Comparison of ENCODE assay signal across 17 cellular contexts in genomic region chr17:2730764-2731353, GRCh38. TPM values are rescaled to one million over a fixed set of nuclear protein-coding genes. Genes with fewer than 3 reads are reported as not detected.
DNase-seq lines count a peak whose midpoint lies in the region; ATAC-seq and TF ChIP-seq lines count a peak whose summit lies in the region.
"Had no signal": no experiment of that assay in that cellular context is flagged by ENCODE, and none has a peak within 500 bp of the region (broad histone marks: within the 10 kb centered on the region; RNA-seq: fewer than 3 reads in every experiment).

No MANE protein-coding gene starts in this region.

- WGBS in ovary, 3 donors, result 68 to 75% (median 72%) methylated on average over 17 of the region's 17 CpGs

- intact Hi-C loops in Panc1 (cut with micrococcal nuclease; ENCODE audit: unreplicated experiment), result no loop called here
- intact Hi-C loops in ovary (cut with DNase I), result no loop called here

- H3K4me1 ChIP-seq in Panc1 (ENCODE audit: control insufficient read depth, insufficient read depth, low read length), result no peaks in the 10 kb centered on the region
- H3K4me1 ChIP-seq in osteoblast (ENCODE audit: insufficient read depth, low read length), result no peaks in the 10 kb centered on the region
- H3K4me1 ChIP-seq in ovary (ENCODE audit: insufficient read depth), result no peaks in the 10 kb centered on the region
- H3K4me1 ChIP-seq: Caco-2 had no signal

- H3K9me3 Mint-ChIP-seq in stimulated activated naive CD8-positive, alpha-beta T cell treated with anti-CD3 and anti-CD28 coated beads, Interleukin-15, amount 100 ng/mL, for 72 hours, result no peaks in the 10 kb centered on the region
- H3K9me3 Mint-ChIP-seq: CD4-positive, CD25-positive, alpha-beta regulatory T cell; CD8-positive, alpha-beta T cell had no signal

- no TSS peak for BruUV-seq in Panc1 (replicated peaks; lab: Mats Ljungman, UMichigan)

- POLR2A ChIA-PET in Panc1 (lab: Charles Lee), result no interaction called here

- peaks cover 57% of the 10 kb centered on the region for H3K27me3 Mint-ChIP-seq in stimulated activated naive CD8-positive, alpha-beta T cell treated with anti-CD3 and anti-CD28 coated beads, Interleukin-15, amount 100 ng/mL, for 72 hours

- in situ Hi-C loops in Panc1 (cut with HindIII; ENCODE audit: low pct_unique_long_range_greater_than_20kb, low sequenced_read_pairs), result no loop called here

- no peak overlapping the region for H3K27ac Mint-ChIP-seq in stimulated activated naive CD8-positive, alpha-beta T cell treated with anti-CD3 and anti-CD28 coated beads, Interleukin-15, amount 100 ng/mL, for 72 hours
- H3K27ac Mint-ChIP-seq: CD4-positive, CD25-positive, alpha-beta regulatory T cell; CD8-positive, alpha-beta T cell had no signal

- H2AFZ ChIP-seq in osteoblast (ENCODE audit: low read length), result no peak overlapping the region

- no peak overlapping the region for H3K27ac ChIP-seq in Panc1 (ENCODE audit: low read length)
- H3K27ac ChIP-seq in osteoblast (ENCODE audit: low read depth, low read length), result no peak overlapping the region
- H3K27ac ChIP-seq in ovary, result no peak overlapping the region
- H3K27ac ChIP-seq: BLaER1, C4-2B had no signal

- H3K4me3 ChIP-seq in Panc1 (ENCODE audit: low read depth in 2 of 2, low read length in 2 of 2), result no peak overlapping the region
- no peak overlapping the region for H3K4me3 ChIP-seq in osteoblast (ENCODE audit: insufficient read depth, low read length)
- no peak overlapping the region for H3K4me3 ChIP-seq in ovary
- H3K4me3 ChIP-seq: BLaER1 had no signal

- H3K4me3 Mint-ChIP-seq in stimulated activated naive CD8-positive, alpha-beta T cell treated with anti-CD3 and anti-CD28 coated beads, Interleukin-15, amount 100 ng/mL, for 72 hours, result no peak overlapping the region
- H3K4me3 Mint-ChIP-seq: CD4-positive, CD25-positive, alpha-beta regulatory T cell; CD8-positive, alpha-beta T cell had no signal

- H3K36me3 ChIP-seq in Panc1 (ENCODE audit: control insufficient read depth, insufficient read depth, low read length), result no peaks in the 10 kb centered on the region
- H3K36me3 ChIP-seq in osteoblast (ENCODE audit: insufficient read depth, low read length), result no peaks in the 10 kb centered on the region
- no peaks in the 10 kb centered on the region for H3K36me3 ChIP-seq in ovary
- H3K36me3 ChIP-seq: BLaER1 had no signal

- H3K4me2 ChIP-seq in osteoblast (ENCODE audit: insufficient read depth, low read length), result no peak overlapping the region
- H3K4me2 ChIP-seq: BLaER1 had no signal

- H3K27me3 ChIP-seq in Panc1 (ENCODE audit: control insufficient read depth, insufficient read depth, low read length), result no peaks in the 10 kb centered on the region
- peaks cover 5% of the 10 kb centered on the region for H3K27me3 ChIP-seq in osteoblast (ENCODE audit: insufficient read depth, low read length)
- no peaks in the 10 kb centered on the region for H3K27me3 ChIP-seq in ovary

- TF ChIP-seq EP300 in ovary (IDR thresholded peaks at IDR 0.05), result no peak

- ATAC-seq in stimulated activated naive CD8-positive, alpha-beta T cell treated with anti-CD3 and anti-CD28 coated beads, Interleukin-15, Interleukin-2, amounts not matched to agents 100 U/mL and 50 U/mL, for 24 hours, result peak; percentile 9
- no peak for ATAC-seq in stimulated activated naive CD8-positive, alpha-beta T cell treated with anti-CD3 and anti-CD28 coated beads, Interleukin-15, amount 100 ng/mL, for 72 hours
- 0 out of 2 replicates have a peak, but pooled peaks have one; percentile 53 for ATAC-seq in Panc1
- ATAC-seq: CD8-positive, alpha-beta T cell had no signal

- H3K4me1 Mint-ChIP-seq in stimulated activated naive CD8-positive, alpha-beta T cell treated with anti-CD3 and anti-CD28 coated beads, Interleukin-15, amount 100 ng/mL, for 72 hours, result no peaks in the 10 kb centered on the region
- H3K4me1 Mint-ChIP-seq: CD4-positive, CD25-positive, alpha-beta regulatory T cell had no signal

- no peak for TF ChIP-seq POLR2A in ovary (IDR thresholded peaks at IDR 0.05)

- H3K9me3 ChIP-seq in Panc1 (ENCODE audit: control insufficient read depth, insufficient read depth, low read depth, low read length) (no peaks in the 10 kb centered on the region), osteoblast (ENCODE audit: low read depth, low read length) (no peaks in the 10 kb centered on the region), ovary (no peaks in the 10 kb centered on the region)
- H3K9me3 ChIP-seq: BLaER1, Caco-2 had no signal

- CTCF ChIA-PET in Panc1 (lab: Charles Lee), result no interaction called here

- H3K79me2 ChIP-seq in osteoblast (ENCODE audit: insufficient read depth, low read length), result no peaks in the 10 kb centered on the region

- no peak for TF ChIP-seq CTCF in Panc1 (IDR thresholded peaks at IDR 0.05)
- no peak for TF ChIP-seq CTCF in osteoblast (IDR thresholded peaks at IDR 0.05; ENCODE audit: extremely low read depth, low read depth, low read length)
- TF ChIP-seq CTCF in ovary (IDR thresholded peaks at IDR 0.05), result no peak

- DNase-seq in stimulated activated naive CD8-positive, alpha-beta T cell treated with anti-CD3 and anti-CD28 coated beads, Interleukin-15, Interleukin-2, amounts not matched to agents 100 U/mL and 50 U/mL, for 24 hours, result no peak
- no peak for DNase-seq in stimulated activated naive CD8-positive, alpha-beta T cell treated with anti-CD3 and anti-CD28 coated beads, Interleukin-15, amount 100 ng/mL, for 72 hours
- DNase-seq in Panc1 (ENCODE audit: low read depth, low spot score), result no peak
- DNase-seq in osteoblast (ENCODE audit: insufficient read length, low spot score, missing footprints), result peak; percentile 67
- no peak for DNase-seq in NOMO-1 treated with dmso at 0.1 percent for 144 hours (lab: John Stamatoyannopoulos, UW; ENCODE audit: unreplicated experiment)
- DNase-seq in ovary, result no peak
- no peak for DNase-seq in stimulated activated CD4-positive, alpha-beta T cell treated with anti-CD3 and anti-CD28 coated beads, Interleukin-4, amount 100 ng/mL, for 24 hours
- DNase-seq: 8988T; Caco-2; CD4-positive, CD25-positive, alpha-beta regulatory T cell; CD8-positive, alpha-beta T cell; DMS153; DND-41; GOT3; HCEC 1CT had no signal

- H4K20me1 ChIP-seq in osteoblast (ENCODE audit: insufficient read depth, low read length), result no peaks in the 10 kb centered on the region
- H4K20me1 ChIP-seq: BLaER1 had no signal

RNA-seq across cellular contexts. Expression of gene CCDC92B, which starts 18.6 kb away (rescaled TPM):
- 0.51 TPM for total RNA-seq in Panc1 (2021; ENCODE audit: unreplicated experiment)
- 0.99 TPM for polyA plus RNA-seq in Panc1 (2012; ENCODE audit: insufficient read length)
- not detected in 2 replicates for total RNA-seq in osteoblast
- 1 to 10 TPM in 1 of 7 donors, under 1 TPM in 6; 0.08 to 1.1 (median 0.24) TPM for total RNA-seq in ovary
- polyA plus RNA-seq in ovary, result under 1 TPM; 0.07 TPM
- polyA plus RNA-seq: CD4-positive, CD25-positive, alpha-beta regulatory T cell had no signal

RNA-seq across cellular contexts. Expression of gene CLUH, which starts 19.3 kb away (rescaled TPM):
- total RNA-seq in Panc1 (2021; ENCODE audit: unreplicated experiment) (119 TPM), osteoblast (36.2 and 41.6 TPM in 2 replicates), ovary (10 to 100 TPM; 19.6 to 57.9 (median 46.6) TPM)
- 115 TPM for polyA plus RNA-seq in Panc1 (2012; ENCODE audit: insufficient read length)
- 10 to 100 TPM; 11.5 to 19.6 TPM for polyA plus RNA-seq in ovary
